Comparison of ENCODE assay signal across 8 cellular contexts in genomic region chr4:140049924-140050681, GRCh38.
DNase-seq lines count a peak whose midpoint lies in the region; ATAC-seq, FAIRE-seq and TF ChIP-seq lines count a peak whose summit lies in the region.

No MANE protein-coding gene starts in this region.

- no peak for ATAC-seq in GM19395 (IDR thresholded peaks at IDR 0.05; ENCODE audit: unreplicated experiment)

- H3K9me3 ChIP-seq in stomach, result no peaks in the 10 kb centered on the region

- DNase-seq in SIG-M5 treated with dmso at 0.1 percent for 504 hours (lab: John Stamatoyannopoulos, UW; ENCODE audit: unreplicated experiment) (peak; percentile 42), SIG-M5 (lab: John Stamatoyannopoulos, UW) (no peak), NCI-H1436 (lab: John Stamatoyannopoulos, UW) (peak; percentile 79), iPS DF 19.7 (ENCODE audit: low read depth, low spot score) (peak; percentile 50), stomach (no peak), urothelium cell line (ENCODE audit: low spot score) (no peak)

- H3K36me3 ChIP-seq in stomach, result no peaks in the 10 kb centered on the region

- peaks cover 18 to 44% (median 25%) of the 10 kb centered on the region in 4 donors for H3K4me1 ChIP-seq in stomach

- no peak for FAIRE-seq in urothelium cell line (lab: Jason Lieb, UNC)

- peak overlapping the region in 3 of 4 donors; percentile 34 to 38 (median 34) for H3K4me3 ChIP-seq in stomach

- no peaks in the 10 kb centered on the region for H3K27me3 ChIP-seq in stomach

- no peak for TF ChIP-seq POLR2A in stomach (IDR thresholded peaks at IDR 0.05)

- WGBS in stomach, 5 donors, result 63 to 79% (median 77%) methylated on average over 7 of the region's 7 CpGs

- TF ChIP-seq CTCF in VCaP (conservative IDR thresholded peaks at IDR 0.05) (peak; percentile 50), stomach (IDR thresholded peaks at IDR 0.05) (no peak)

- no peak for TF ChIP-seq EP300 in stomach (IDR thresholded peaks at IDR 0.05)

- H3K27ac ChIP-seq in VCaP (peak overlapping the region; percentile 99), stomach (peak overlapping the region in 4 of 5 donors; percentile 42 to 76 (median 69))

- intact Hi-C loops in stomach (cut with DNase I; ENCODE audit: low total_unique reads), result no loop called here

Comparison
In these comparisons a context has a peak if more than half of its experiments do, and no peak if none do; other contexts are left out.
1. DNase-seq: peak in SIG-M5 treated with dmso at 0.1 percent for 504 hours (single experiment), NCI-H1436 (single experiment) and iPS DF 19.7 (single experiment); none in SIG-M5 (single experiment), stomach (single experiment) and urothelium cell line (single experiment).